In genomic region chr20:62805711-62806382, GRCh38 we compare ENCODE assay signal across 7 cellular contexts. TPM values are rescaled to one million over a fixed set of nuclear protein-coding genes. Genes with fewer than 3 reads are reported as not detected.
DNase-seq lines count a peak whose midpoint lies in the region; ATAC-seq and TF ChIP-seq lines count a peak whose summit lies in the region.

No MANE protein-coding gene starts in this region.

- no peaks in the 10 kb centered on the region for H3K9me3 Mint-ChIP-seq in activated T-helper 2 cell treated with anti-CD3 and anti-CD28 coated beads, Interferon-gamma antibody, Interleukin-2, Interleukin-4, amounts not matched to agents 10 μg/mL and 5 μg/mL and 100 μg/mL, durations not matched to agents 14 hours and 24 hours and 36 hours

- H3K27me3 Mint-ChIP-seq in activated T-helper 2 cell treated with anti-CD3 and anti-CD28 coated beads, Interferon-gamma antibody, Interleukin-2, Interleukin-4, amounts not matched to agents 10 μg/mL and 5 μg/mL and 100 μg/mL, durations not matched to agents 14 hours and 24 hours and 36 hours (ENCODE audit: low read depth), result no peaks in the 10 kb centered on the region

- H3K4me1 ChIP-seq in HUES64 (ENCODE audit: insufficient read depth, low read length), result no peaks in the 10 kb centered on the region
- peaks cover 6% of the 10 kb centered on the region; the same call in 1 of the 2 replicates for H3K4me1 ChIP-seq in iPS DF 6.9 (ENCODE audit: control insufficient read depth, insufficient read depth, low read length)
- peaks cover 20 to 69% (median 47%) of the 10 kb centered on the region in 6 donors for H3K4me1 ChIP-seq in spleen

- no peak for TF ChIP-seq CTCF in spleen (IDR thresholded peaks at IDR 0.05 in 8 of 11, conservative IDR thresholded peaks at IDR 0.05 in 3 of 11)

- no peak for DNase-seq in activated T-helper 2 cell treated with anti-CD3 and anti-CD28 coated beads, Interferon-gamma antibody, Interleukin-2, Interleukin-4, amounts not matched to agents 10 μg/mL and 5 μg/mL and 100 μg/mL, durations not matched to agents 14 hours and 24 hours and 36 hours (ENCODE audit: low spot score)
- DNase-seq in iPS DF 6.9 (ENCODE audit: low read depth, low spot score), result no peak
- DNase-seq in spleen, result peak; percentile 91
- no peak for DNase-seq in midbrain (lab: John Stamatoyannopoulos, UW)
- DNase-seq in H4 (ENCODE audit: low spot score), result no peak

- peak overlapping the region; percentile 80 for H3K4me3 Mint-ChIP-seq in activated T-helper 2 cell treated with anti-CD3 and anti-CD28 coated beads, Interferon-gamma antibody, Interleukin-2, Interleukin-4, amounts not matched to agents 10 μg/mL and 5 μg/mL and 100 μg/mL, durations not matched to agents 14 hours and 24 hours and 36 hours (ENCODE audit: low read depth)

- H3K27me3 ChIP-seq in HUES64 (ENCODE audit: insufficient read depth, low read length) (peaks cover 6% of the 10 kb centered on the region; the same call in 1 of the 2 replicates), iPS DF 6.9 (ENCODE audit: control insufficient read depth, insufficient read depth, low read length) (no peaks in the 10 kb centered on the region), spleen (replicated peaks in 1 of 7) (no peaks in the 10 kb centered on the region)

- H3K4me3 ChIP-seq in HUES64 (ENCODE audit: low read length) (peak overlapping the region; percentile 92), iPS DF 6.9 (ENCODE audit: low read length) (peak overlapping the region; percentile 78; the same call in 1 of the 2 replicates), spleen (peak overlapping the region; percentile 75 to 99 (median 94))

- H3K9me3 ChIP-seq in HUES64 (ENCODE audit: insufficient read depth, low read depth, low read length), result no peaks in the 10 kb centered on the region
- no peaks in the 10 kb centered on the region for H3K9me3 ChIP-seq in iPS DF 6.9 (ENCODE audit: control insufficient read depth, insufficient read depth, low read length)
- H3K9me3 ChIP-seq in spleen, result no peaks in the 10 kb centered on the region

- ATAC-seq in HG03095 (IDR thresholded peaks at IDR 0.05; ENCODE audit: unreplicated experiment), result no peak

- peak in 1 of 3 donors; percentile 31 for TF ChIP-seq POLR2A in spleen (IDR thresholded peaks at IDR 0.05)

- peaks cover 22% of the 10 kb centered on the region for H3K36me3 ChIP-seq in HUES64 (ENCODE audit: insufficient read depth, low read length)
- H3K36me3 ChIP-seq in iPS DF 6.9 (ENCODE audit: control insufficient read depth, insufficient read depth, low read length), result peaks cover 17% of the 10 kb centered on the region
- H3K36me3 ChIP-seq in spleen, result peaks cover 9 to 54% (median 45%) of the 10 kb centered on the region in 6 donors

- H3K4me1 Mint-ChIP-seq in activated T-helper 2 cell treated with anti-CD3 and anti-CD28 coated beads, Interferon-gamma antibody, Interleukin-2, Interleukin-4, amounts not matched to agents 10 μg/mL and 5 μg/mL and 100 μg/mL, durations not matched to agents 14 hours and 24 hours and 36 hours (ENCODE audit: low read depth), result peaks cover 21% of the 10 kb centered on the region

- no peak overlapping the region for H3K27ac Mint-ChIP-seq in activated T-helper 2 cell treated with anti-CD3 and anti-CD28 coated beads, Interferon-gamma antibody, Interleukin-2, Interleukin-4, amounts not matched to agents 10 μg/mL and 5 μg/mL and 100 μg/mL, durations not matched to agents 14 hours and 24 hours and 36 hours

- H3K36me3 Mint-ChIP-seq in activated T-helper 2 cell treated with anti-CD3 and anti-CD28 coated beads, Interferon-gamma antibody, Interleukin-2, Interleukin-4, amounts not matched to agents 10 μg/mL and 5 μg/mL and 100 μg/mL, durations not matched to agents 14 hours and 24 hours and 36 hours (ENCODE audit: low read depth), result peaks cover 42% of the 10 kb centered on the region

- H3K9ac ChIP-seq in HUES64 (ENCODE audit: low read depth, low read length), result no peak overlapping the region

- intact Hi-C loops in activated T-helper 2 cell treated with anti-CD3 and anti-CD28 coated beads, Interferon-gamma antibody, Interleukin-2, Interleukin-4, amounts not matched to agents 10 μg/mL and 5 μg/mL and 100 μg/mL, durations not matched to agents 14 hours and 24 hours and 36 hours (cut with micrococcal nuclease), result loop anchor here (5.0 kb wide), 1 partner anchor 189 kb away; no protein-coding TSS in a partner anchor
- intact Hi-C loops in spleen (cut with DNase I; ENCODE audit: low total_unique reads), result no loop called here

- H3K27ac ChIP-seq in HUES64 (ENCODE audit: low read depth, low read length) (no peak overlapping the region), iPS DF 6.9 (ENCODE audit: low read length) (no peak overlapping the region), spleen (peak overlapping the region; percentile 89 to 98 (median 94))

- 31% methylated on average over 25 of the region's 25 CpGs for WGBS in HUES64
- WGBS in iPS DF 6.9 (ENCODE audit: insufficient coverage, insufficient read length), result no CpG with 5 or more reads among the region's 25 CpGs
- WGBS in spleen, 5 donors, result 16 to 39% (median 25%) methylated on average over 20 to 25 of the region's 25 CpGs

RNA-seq across cellular contexts. Expression of gene OGFR, which starts 1.2 kb away (rescaled TPM):
- 12.8 TPM for polyA plus RNA-seq in HUES64 (2013, experiment 1 of 2)
- polyA plus RNA-seq in HUES64 (2013, experiment 2 of 2), result 15.0 TPM
- 54.3 and 55.7 TPM in 2 replicates for total RNA-seq in activated T-helper 2 cell treated with anti-CD3 and anti-CD28 coated beads, Interferon-gamma antibody, Interleukin-2, Interleukin-4, amounts not matched to agents 10 μg/mL and 5 μg/mL and 100 μg/mL, durations not matched to agents 14 hours and 24 hours and 36 hours
- 10 to 100 TPM; 69.8 to 91.0 (median 78.2) TPM for total RNA-seq in spleen
- 100 to 1,000 TPM in 1 of 3 donors, 10 to 100 TPM in 2; 46.0 to 127 (median 66.9) TPM for polyA plus RNA-seq in spleen
- 30.9 and 43.8 TPM in 2 replicates for total RNA-seq in H4 (2014; rRNA removed; shearing (Covaris generic))

RNA-seq across cellular contexts. Expression of gene MRGBP, which starts 9.6 kb away (rescaled TPM):
- polyA plus RNA-seq in HUES64 (2013, experiment 1 of 2), result 12.9 TPM
- 15.5 TPM for polyA plus RNA-seq in HUES64 (2013, experiment 2 of 2)
- total RNA-seq in activated T-helper 2 cell treated with anti-CD3 and anti-CD28 coated beads, Interferon-gamma antibody, Interleukin-2, Interleukin-4, amounts not matched to agents 10 μg/mL and 5 μg/mL and 100 μg/mL, durations not matched to agents 14 hours and 24 hours and 36 hours, result 17.9 and 18.2 TPM in 2 replicates
- total RNA-seq in spleen, result 10 to 100 TPM in 4 of 7 donors, 1 to 10 TPM in 3; 8.5 to 15.7 (median 12.0) TPM
- 10 to 100 TPM; 10.6 to 13.1 (median 12.6) TPM for polyA plus RNA-seq in spleen
- total RNA-seq in H4 (2014; rRNA removed; shearing (Covaris generic)), result 33.9 and 34.2 TPM in 2 replicates

RNA-seq across cellular contexts. Expression of gene COL9A3, which starts 11.0 kb away (rescaled TPM):
- 37.3 TPM for polyA plus RNA-seq in HUES64 (2013, experiment 1 of 2)
- polyA plus RNA-seq in HUES64 (2013, experiment 2 of 2), result 34.6 TPM
- total RNA-seq in activated T-helper 2 cell treated with anti-CD3 and anti-CD28 coated beads, Interferon-gamma antibody, Interleukin-2, Interleukin-4, amounts not matched to agents 10 μg/mL and 5 μg/mL and 100 μg/mL, durations not matched to agents 14 hours and 24 hours and 36 hours, result 0.27 and 0.32 TPM in 2 replicates
- 10 to 100 TPM in 3 of 7 donors, 1 to 10 TPM in 4; 1.2 to 16.7 (median 6.8) TPM for total RNA-seq in spleen
- 10 to 100 TPM; 10.9 to 14.7 (median 13.1) TPM for polyA plus RNA-seq in spleen
- total RNA-seq in H4 (2014; rRNA removed; shearing (Covaris generic)), result not detected in 2 replicates

RNA-seq across cellular contexts. Expression of gene TCFL5, which starts 55.8 kb away (rescaled TPM):
- 10.8 TPM for polyA plus RNA-seq in HUES64 (2013, experiment 1 of 2)
- polyA plus RNA-seq in HUES64 (2013, experiment 2 of 2), result 16.0 TPM
- 5.7 and 7.1 TPM in 2 replicates for total RNA-seq in activated T-helper 2 cell treated with anti-CD3 and anti-CD28 coated beads, Interferon-gamma antibody, Interleukin-2, Interleukin-4, amounts not matched to agents 10 μg/mL and 5 μg/mL and 100 μg/mL, durations not matched to agents 14 hours and 24 hours and 36 hours
- 1 to 10 TPM; 4.1 to 8.8 (median 6.8) TPM for total RNA-seq in spleen
- polyA plus RNA-seq in spleen, result 1 to 10 TPM; 4.5 to 6.3 (median 5.3) TPM
- total RNA-seq in H4 (2014; rRNA removed; shearing (Covaris generic)), result 10.3 and 11.7 TPM in 2 replicates

Comparison
In these comparisons a context has a peak if more than half of its experiments do, and no peak if none do; other contexts are left out.
1. H3K27ac ChIP-seq: peak in spleen (8 of 8); none in HUES64 (single experiment) and iPS DF 6.9 (single experiment).
2. Peak in every context shown above with its lines, with median percentiles within 50 percentile points of each other: H3K4me3 ChIP-seq.